Comparison of ENCODE assay signal across 1 cellular context in the genomic region with DNA sequence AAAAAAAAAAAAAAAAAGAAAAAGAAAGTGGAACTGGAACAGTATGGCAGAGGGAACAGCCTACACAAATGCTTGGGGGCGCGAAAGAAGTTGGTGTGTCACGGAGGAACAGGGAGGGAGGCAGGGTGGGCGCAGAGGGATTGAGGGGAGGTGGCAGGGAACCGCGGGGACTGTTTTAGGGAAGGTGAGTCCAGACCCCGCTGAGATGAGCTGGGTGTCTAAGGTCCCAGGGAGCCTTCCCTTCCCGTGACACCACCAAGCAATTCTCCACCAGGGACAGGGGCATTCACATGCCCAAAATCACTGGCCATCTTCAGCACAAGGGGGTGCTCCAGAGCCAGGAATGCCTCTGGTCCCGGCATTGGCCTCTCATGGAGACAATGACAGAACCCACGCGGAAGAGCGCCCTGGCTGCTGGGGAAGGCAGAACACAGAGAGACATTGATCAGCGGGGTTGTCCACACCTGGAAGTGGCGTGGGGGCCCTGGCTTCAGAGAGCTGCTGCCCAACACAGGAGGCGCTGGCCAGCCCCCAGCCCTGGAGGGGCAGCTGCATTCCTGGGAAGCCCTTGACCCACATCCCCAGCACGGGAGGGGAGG.
TF ChIP-seq lines count a peak whose summit lies in the region.

No MANE protein-coding gene starts in this region.

TF ChIP-seq in HEK293, 187 proteins besides CTCF, POLR2A, EP300 and RAD21 (continued from another document and continues in another):
- peak; percentile 26; the same call in 1 of the 2 replicates for TF ChIP-seq ZNF629 (tag by site-specific recombination; IDR thresholded peaks at IDR 0.05)
- TF ChIP-seq, protein P1, sequence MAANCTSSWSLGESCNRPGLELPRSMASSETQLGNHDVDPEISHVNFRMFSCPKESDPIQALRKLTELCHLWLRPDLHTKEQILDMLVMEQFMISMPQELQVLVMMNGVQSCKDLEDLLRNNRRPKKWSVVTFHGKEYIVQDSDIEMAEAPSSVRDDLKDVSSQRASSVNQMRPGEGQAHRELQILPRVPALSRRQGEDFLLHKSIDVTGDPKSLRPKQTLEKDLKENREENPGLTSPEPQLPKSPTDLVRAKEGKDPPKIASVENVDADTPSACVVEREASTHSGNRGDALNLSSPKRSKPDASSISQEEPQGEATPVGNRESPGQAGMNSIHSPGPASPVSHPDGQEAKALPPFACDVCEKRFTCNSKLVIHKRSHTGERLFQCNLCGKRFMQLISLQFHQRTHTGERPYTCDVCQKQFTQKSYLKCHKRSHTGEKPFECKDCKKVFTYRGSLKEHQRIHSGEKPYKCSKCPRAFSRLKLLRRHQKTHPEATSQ (tag by site-specific recombination; IDR thresholded peaks at IDR 0.05): no peak
- TF ChIP-seq ZEB2 (tag by site-specific recombination; IDR thresholded peaks at IDR 0.05): 0 out of 2 replicates have a peak, but pooled peaks have one; percentile 51
- TF ChIP-seq EGR2 (tag by site-specific recombination; IDR thresholded peaks at IDR 0.05; ENCODE audit: low read depth): peak; percentile 9; the same call in 1 of the 2 replicates
- peak; percentile 80 for TF ChIP-seq KLF8 (tag by site-specific recombination; IDR thresholded peaks at IDR 0.05)
- TF ChIP-seq GFI1B (tag by site-specific recombination; IDR thresholded peaks at IDR 0.05): no peak
- TF ChIP-seq, protein P2, sequence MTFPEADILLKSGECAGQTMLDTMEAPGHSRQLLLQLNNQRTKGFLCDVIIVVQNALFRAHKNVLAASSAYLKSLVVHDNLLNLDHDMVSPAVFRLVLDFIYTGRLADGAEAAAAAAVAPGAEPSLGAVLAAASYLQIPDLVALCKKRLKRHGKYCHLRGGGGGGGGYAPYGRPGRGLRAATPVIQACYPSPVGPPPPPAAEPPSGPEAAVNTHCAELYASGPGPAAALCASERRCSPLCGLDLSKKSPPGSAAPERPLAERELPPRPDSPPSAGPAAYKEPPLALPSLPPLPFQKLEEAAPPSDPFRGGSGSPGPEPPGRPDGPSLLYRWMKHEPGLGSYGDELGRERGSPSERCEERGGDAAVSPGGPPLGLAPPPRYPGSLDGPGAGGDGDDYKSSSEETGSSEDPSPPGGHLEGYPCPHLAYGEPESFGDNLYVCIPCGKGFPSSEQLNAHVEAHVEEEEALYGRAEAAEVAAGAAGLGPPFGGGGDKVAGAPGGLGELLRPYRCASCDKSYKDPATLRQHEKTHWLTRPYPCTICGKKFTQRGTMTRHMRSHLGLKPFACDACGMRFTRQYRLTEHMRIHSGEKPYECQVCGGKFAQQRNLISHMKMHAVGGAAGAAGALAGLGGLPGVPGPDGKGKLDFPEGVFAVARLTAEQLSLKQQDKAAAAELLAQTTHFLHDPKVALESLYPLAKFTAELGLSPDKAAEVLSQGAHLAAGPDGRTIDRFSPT (tag by site-specific recombination; IDR thresholded peaks at IDR 0.05): peak; percentile 17; the same call in 1 of the 2 replicates
- peak; percentile 39 for TF ChIP-seq ZFHX2 (tag by site-specific recombination; conservative IDR thresholded peaks at IDR 0.05)
- TF ChIP-seq, protein P3, sequence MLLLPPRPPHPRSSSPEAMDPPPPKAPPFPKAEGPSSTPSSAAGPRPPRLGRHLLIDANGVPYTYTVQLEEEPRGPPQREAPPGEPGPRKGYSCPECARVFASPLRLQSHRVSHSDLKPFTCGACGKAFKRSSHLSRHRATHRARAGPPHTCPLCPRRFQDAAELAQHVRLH (tag by site-specific recombination; IDR thresholded peaks at IDR 0.05): 0 out of 2 replicates have a peak, but pooled peaks have one; percentile 48
- TF ChIP-seq ZNF211 (tag by site-specific recombination; IDR thresholded peaks at IDR 0.05; ENCODE audit: low read depth): no peak
- TF ChIP-seq, protein P4, sequence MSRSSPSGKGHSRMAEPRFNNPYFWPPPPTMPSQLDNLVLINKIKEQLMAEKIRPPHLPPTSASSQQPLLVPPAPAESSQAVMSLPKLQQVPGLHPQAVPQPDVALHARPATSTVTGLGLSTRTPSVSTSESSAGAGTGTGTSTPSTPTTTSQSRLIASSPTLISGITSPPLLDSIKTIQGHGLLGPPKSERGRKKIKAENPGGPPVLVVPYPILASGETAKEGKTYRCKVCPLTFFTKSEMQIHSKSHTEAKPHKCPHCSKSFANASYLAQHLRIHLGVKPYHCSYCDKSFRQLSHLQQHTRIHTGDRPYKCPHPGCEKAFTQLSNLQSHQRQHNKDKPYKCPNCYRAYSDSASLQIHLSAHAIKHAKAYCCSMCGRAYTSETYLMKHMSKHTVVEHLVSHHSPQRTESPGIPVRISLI (tag by site-specific recombination; IDR thresholded peaks at IDR 0.05): peak; percentile 81
- TF ChIP-seq, protein P5, sequence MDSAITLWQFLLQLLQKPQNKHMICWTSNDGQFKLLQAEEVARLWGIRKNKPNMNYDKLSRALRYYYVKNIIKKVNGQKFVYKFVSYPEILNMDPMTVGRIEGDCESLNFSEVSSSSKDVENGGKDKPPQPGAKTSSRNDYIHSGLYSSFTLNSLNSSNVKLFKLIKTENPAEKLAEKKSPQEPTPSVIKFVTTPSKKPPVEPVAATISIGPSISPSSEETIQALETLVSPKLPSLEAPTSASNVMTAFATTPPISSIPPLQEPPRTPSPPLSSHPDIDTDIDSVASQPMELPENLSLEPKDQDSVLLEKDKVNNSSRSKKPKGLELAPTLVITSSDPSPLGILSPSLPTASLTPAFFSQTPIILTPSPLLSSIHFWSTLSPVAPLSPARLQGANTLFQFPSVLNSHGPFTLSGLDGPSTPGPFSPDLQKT (IDR thresholded peaks at IDR 0.05; ENCODE audit: borderline replicate concordance, low read depth, low read length): no peak
- TF ChIP-seq GLIS1 (tag by site-specific recombination; IDR thresholded peaks at IDR 0.05): peak; percentile 69
- no peak for TF ChIP-seq ZFP3 (tag by site-specific recombination; IDR thresholded peaks at IDR 0.05; ENCODE audit: low read depth)
- TF ChIP-seq ZBTB8A (tag by site-specific recombination; IDR thresholded peaks at IDR 0.05): 0 out of 2 replicates have a peak, but pooled peaks have one; percentile 28
- peak; percentile 45; the same call in 1 of the 2 replicates for TF ChIP-seq SP7 (tag by site-specific recombination; IDR thresholded peaks at IDR 0.05)
- TF ChIP-seq, protein P6, sequence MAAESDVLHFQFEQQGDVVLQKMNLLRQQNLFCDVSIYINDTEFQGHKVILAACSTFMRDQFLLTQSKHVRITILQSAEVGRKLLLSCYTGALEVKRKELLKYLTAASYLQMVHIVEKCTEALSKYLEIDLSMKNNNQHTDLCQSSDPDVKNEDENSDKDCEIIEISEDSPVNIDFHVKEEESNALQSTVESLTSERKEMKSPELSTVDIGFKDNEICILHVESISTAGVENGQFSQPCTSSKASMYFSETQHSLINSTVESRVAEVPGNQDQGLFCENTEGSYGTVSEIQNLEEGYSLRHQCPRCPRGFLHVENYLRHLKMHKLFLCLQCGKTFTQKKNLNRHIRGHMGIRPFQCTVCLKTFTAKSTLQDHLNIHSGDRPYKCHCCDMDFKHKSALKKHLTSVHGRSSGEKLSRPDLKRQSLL (tag by site-specific recombination; IDR thresholded peaks at IDR 0.05): peak; percentile 11; the same call in 1 of the 2 replicates
- TF ChIP-seq ZNF626 (tag by site-specific recombination; IDR thresholded peaks at IDR 0.05): no peak
- TF ChIP-seq, protein P7, sequence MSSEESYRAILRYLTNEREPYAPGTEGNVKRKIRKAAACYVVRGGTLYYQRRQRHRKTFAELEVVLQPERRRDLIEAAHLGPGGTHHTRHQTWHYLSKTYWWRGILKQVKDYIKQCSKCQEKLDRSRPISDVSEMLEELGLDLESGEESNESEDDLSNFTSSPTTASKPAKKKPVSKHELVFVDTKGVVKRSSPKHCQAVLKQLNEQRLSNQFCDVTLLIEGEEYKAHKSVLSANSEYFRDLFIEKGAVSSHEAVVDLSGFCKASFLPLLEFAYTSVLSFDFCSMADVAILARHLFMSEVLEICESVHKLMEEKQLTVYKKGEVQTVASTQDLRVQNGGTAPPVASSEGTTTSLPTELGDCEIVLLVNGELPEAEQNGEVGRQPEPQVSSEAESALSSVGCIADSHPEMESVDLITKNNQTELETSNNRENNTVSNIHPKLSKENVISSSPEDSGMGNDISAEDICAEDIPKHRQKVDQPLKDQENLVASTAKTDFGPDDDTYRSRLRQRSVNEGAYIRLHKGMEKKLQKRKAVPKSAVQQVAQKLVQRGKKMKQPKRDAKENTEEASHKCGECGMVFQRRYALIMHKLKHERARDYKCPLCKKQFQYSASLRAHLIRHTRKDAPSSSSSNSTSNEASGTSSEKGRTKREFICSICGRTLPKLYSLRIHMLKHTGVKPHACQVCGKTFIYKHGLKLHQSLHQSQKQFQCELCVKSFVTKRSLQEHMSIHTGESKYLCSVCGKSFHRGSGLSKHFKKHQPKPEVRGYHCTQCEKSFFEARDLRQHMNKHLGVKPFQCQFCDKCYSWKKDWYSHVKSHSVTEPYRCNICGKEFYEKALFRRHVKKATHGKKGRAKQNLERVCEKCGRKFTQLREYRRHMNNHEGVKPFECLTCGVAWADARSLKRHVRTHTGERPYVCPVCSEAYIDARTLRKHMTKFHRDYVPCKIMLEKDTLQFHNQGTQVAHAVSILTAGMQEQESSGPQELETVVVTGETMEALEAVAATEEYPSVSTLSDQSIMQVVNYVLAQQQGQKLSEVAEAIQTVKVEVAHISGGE (tag by site-specific recombination; conservative IDR thresholded peaks at IDR 0.05; ENCODE audit: low read depth): 0 out of 2 replicates have a peak, but pooled peaks have one; percentile 21
- peak; percentile 38; the same call in 1 of the 2 replicates for TF ChIP-seq ZBTB7A (tag by site-specific recombination; IDR thresholded peaks at IDR 0.05; ENCODE audit: low read depth)
- TF ChIP-seq ZNF600 (tag by site-specific recombination; IDR thresholded peaks at IDR 0.05): peak; percentile 94
- TF ChIP-seq, protein P8, sequence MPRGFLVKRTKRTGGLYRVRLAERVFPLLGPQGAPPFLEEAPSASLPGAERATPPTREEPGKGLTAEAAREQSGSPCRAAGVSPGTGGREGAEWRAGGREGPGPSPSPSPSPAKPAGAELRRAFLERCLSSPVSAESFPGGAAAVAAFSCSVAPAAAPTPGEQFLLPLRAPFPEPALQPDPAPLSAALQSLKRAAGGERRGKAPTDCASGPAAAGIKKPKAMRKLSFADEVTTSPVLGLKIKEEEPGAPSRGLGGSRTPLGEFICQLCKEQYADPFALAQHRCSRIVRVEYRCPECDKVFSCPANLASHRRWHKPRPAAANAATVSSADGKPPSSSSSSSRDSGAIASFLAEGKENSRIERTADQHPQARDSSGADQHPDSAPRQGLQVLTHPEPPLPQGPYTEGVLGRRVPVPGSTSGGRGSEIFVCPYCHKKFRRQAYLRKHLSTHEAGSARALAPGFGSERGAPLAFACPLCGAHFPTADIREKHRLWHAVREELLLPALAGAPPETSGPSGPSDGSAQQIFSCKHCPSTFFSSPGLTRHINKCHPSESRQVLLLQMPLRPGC (tag by site-specific recombination; IDR thresholded peaks at IDR 0.05): 0 out of 2 replicates have a peak, but pooled peaks have one; percentile 12
- TF ChIP-seq, protein P9, sequence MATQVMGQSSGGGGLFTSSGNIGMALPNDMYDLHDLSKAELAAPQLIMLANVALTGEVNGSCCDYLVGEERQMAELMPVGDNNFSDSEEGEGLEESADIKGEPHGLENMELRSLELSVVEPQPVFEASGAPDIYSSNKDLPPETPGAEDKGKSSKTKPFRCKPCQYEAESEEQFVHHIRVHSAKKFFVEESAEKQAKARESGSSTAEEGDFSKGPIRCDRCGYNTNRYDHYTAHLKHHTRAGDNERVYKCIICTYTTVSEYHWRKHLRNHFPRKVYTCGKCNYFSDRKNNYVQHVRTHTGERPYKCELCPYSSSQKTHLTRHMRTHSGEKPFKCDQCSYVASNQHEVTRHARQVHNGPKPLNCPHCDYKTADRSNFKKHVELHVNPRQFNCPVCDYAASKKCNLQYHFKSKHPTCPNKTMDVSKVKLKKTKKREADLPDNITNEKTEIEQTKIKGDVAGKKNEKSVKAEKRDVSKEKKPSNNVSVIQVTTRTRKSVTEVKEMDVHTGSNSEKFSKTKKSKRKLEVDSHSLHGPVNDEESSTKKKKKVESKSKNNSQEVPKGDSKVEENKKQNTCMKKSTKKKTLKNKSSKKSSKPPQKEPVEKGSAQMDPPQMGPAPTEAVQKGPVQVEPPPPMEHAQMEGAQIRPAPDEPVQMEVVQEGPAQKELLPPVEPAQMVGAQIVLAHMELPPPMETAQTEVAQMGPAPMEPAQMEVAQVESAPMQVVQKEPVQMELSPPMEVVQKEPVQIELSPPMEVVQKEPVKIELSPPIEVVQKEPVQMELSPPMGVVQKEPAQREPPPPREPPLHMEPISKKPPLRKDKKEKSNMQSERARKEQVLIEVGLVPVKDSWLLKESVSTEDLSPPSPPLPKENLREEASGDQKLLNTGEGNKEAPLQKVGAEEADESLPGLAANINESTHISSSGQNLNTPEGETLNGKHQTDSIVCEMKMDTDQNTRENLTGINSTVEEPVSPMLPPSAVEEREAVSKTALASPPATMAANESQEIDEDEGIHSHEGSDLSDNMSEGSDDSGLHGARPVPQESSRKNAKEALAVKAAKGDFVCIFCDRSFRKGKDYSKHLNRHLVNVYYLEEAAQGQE (tag by site-specific recombination; IDR thresholded peaks at IDR 0.05): peak; percentile 94
- peak; percentile 80 for TF ChIP-seq ZBTB48 (tag by site-specific recombination; IDR thresholded peaks at IDR 0.05)
- TF ChIP-seq ZNF2 (tag by site-specific recombination; IDR thresholded peaks at IDR 0.05): peak; percentile 32; the same call in 1 of the 2 replicates
- TF ChIP-seq ZNF354C (tag by site-specific recombination; IDR thresholded peaks at IDR 0.05; ENCODE audit: borderline replicate concordance, low read depth): no peak
- peak; percentile 81 for TF ChIP-seq IKZF3 (tag by site-specific recombination; IDR thresholded peaks at IDR 0.05)
- TF ChIP-seq ZNF239 (tag by site-specific recombination; IDR thresholded peaks at IDR 0.05): no peak
- TF ChIP-seq, protein P10, sequence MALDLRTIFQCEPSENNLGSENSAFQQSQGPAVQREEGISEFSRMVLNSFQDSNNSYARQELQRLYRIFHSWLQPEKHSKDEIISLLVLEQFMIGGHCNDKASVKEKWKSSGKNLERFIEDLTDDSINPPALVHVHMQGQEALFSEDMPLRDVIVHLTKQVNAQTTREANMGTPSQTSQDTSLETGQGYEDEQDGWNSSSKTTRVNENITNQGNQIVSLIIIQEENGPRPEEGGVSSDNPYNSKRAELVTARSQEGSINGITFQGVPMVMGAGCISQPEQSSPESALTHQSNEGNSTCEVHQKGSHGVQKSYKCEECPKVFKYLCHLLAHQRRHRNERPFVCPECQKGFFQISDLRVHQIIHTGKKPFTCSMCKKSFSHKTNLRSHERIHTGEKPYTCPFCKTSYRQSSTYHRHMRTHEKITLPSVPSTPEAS (tag by site-specific recombination; IDR thresholded peaks at IDR 0.05): no peak
- no peak for TF ChIP-seq ZNF621 (tag by site-specific recombination; IDR thresholded peaks at IDR 0.05)
- peak; percentile 74 for TF ChIP-seq ZNF654 (tag by site-specific recombination; IDR thresholded peaks at IDR 0.05; ENCODE audit: low read depth)
- TF ChIP-seq ZNF514 (tag by site-specific recombination; IDR thresholded peaks at IDR 0.05): no peak
- no peak for TF ChIP-seq ZNF24 (tag by site-specific recombination; IDR thresholded peaks at IDR 0.05)
- peak; percentile 59; the same call in 1 of the 2 replicates for TF ChIP-seq ZNF558 (tag by site-specific recombination; IDR thresholded peaks at IDR 0.05)
- TF ChIP-seq SCRT1 (tag by site-specific recombination; IDR thresholded peaks at IDR 0.05; ENCODE audit: borderline replicate concordance): no peak
- TF ChIP-seq GLIS2 (tag by site-specific recombination; IDR thresholded peaks at IDR 0.05): peak; percentile 54
